In the genomic region with DNA sequence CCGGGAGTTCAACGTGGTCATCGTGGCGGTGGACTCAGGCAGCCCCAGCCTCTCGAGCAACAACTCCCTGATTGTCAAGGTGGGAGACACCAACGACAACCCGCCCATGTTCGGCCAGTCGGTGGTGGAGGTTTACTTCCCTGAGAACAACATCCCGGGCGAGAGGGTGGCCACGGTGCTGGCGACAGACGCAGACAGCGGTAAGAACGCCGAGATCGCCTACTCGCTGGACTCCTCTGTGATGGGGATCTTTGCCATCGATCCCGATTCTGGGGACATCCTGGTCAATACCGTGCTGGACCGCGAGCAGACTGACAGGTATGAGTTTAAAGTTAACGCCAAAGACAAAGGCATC, we compare ENCODE assay signal across 1 cellular context.
TF ChIP-seq lines count a peak whose summit lies in the region.

No MANE protein-coding gene starts in this region.

TF ChIP-seq in H1, 55 proteins besides CTCF, POLR2A, EP300 and RAD21:
- TF ChIP-seq FOSL1 (IDR thresholded peaks at IDR 0.05; ENCODE audit: insufficient read depth, low read depth, low read length) (no peak), ASH2L (IDR thresholded peaks at IDR 0.05; ENCODE audit: low read length) (no peak), SUZ12 (IDR thresholded peaks at IDR 0.05; ENCODE audit: low read length) (peak; percentile 57), EZH2 (IDR thresholded peaks at IDR 0.05; ENCODE audit: low read depth, low read length, severe bottlenecking) (peak; percentile 83), SAP30 (IDR thresholded peaks at IDR 0.05; ENCODE audit: insufficient read depth, insufficient replicate concordance, low read length) (peak; percentile 26), MAX (IDR thresholded peaks at IDR 0.05) (0 out of 2 replicates have a peak, but pooled peaks have one; percentile 5)
TF ChIP-seq in H1: peak in this region for 4.
